In genomic region chr9:80175286-80175906, GRCh38 we compare ENCODE assay signal across 8 cellular contexts.
DNase-seq lines count a peak whose midpoint lies in the region; ATAC-seq, FAIRE-seq and TF ChIP-seq lines count a peak whose summit lies in the region.

No MANE protein-coding gene starts in this region.

- H3K27me3 Mint-ChIP-seq in T-helper 17 cell, result no peaks in the 10 kb centered on the region

- DNase-seq in ACHN (peak; percentile 45), G401 (ENCODE audit: low spot score) (peak; percentile 29), fibroblast of the aortic adventitia (ENCODE audit: low read depth) (peak; percentile 58), small intestine (peak; percentile 42), T-helper 17 cell (no peak)
- DNase-seq in stimulated activated CD4-positive, alpha-beta T cell treated with anti-CD3 and anti-CD28 coated beads, Interleukin-4, amount 100 ng/mL, for 4 hours, result no peak

- peak; percentile 55 for FAIRE-seq in small intestine (lab: Jason Lieb, UNC)

- in situ Hi-C loops in ACHN (cut with HindIII; ENCODE audit: low pct_ligation_motif_present, low pct_unique_long_range_greater_than_20kb, low sequenced_read_pairs) (no loop called here), G401 (cut with HindIII; ENCODE audit: low sequenced_read_pairs) (no loop called here)

- H3K4me3 Mint-ChIP-seq in T-helper 17 cell, result no peak overlapping the region

- TF ChIP-seq RAD21 in Ishikawa (IDR thresholded peaks at IDR 0.05; ENCODE audit: low read depth), result peak; percentile 33

- peak; percentile 77 for TF ChIP-seq CTCF in fibroblast of the aortic adventitia (IDR thresholded peaks at IDR 0.05; ENCODE audit: insufficient read depth, low read length)

- no peaks in the 10 kb centered on the region for H3K36me3 ChIP-seq in small intestine (ENCODE audit: control insufficient read depth in 2 of 2, insufficient read depth in 2 of 2, low read length in 2 of 2)

- no peak overlapping the region for H3K27ac ChIP-seq in small intestine (ENCODE audit: low read depth in 1 of 2, low read length in 1 of 2)

- TF ChIP-seq EP300 in Ishikawa (IDR thresholded peaks at IDR 0.05; ENCODE audit: borderline replicate concordance), result no peak

- H3K4me1 ChIP-seq in small intestine (ENCODE audit: control insufficient read depth in 2 of 2, insufficient read depth in 1 of 2, low read depth in 1 of 2, low read length in 1 of 2), result no peaks in the 10 kb centered on the region

- H3K9me3 ChIP-seq in small intestine (ENCODE audit: control insufficient read depth, low read depth), result no peaks in the 10 kb centered on the region
- H3K9me3 ChIP-seq in T-helper 17 cell (ENCODE audit: control insufficient read depth, low read length, poor library complexity, severe bottlenecking), result no peaks in the 10 kb centered on the region

- no peaks in the 10 kb centered on the region for H3K4me1 Mint-ChIP-seq in T-helper 17 cell

- no peak overlapping the region for H3K27ac Mint-ChIP-seq in T-helper 17 cell

- H3K27me3 ChIP-seq in small intestine (ENCODE audit: control insufficient read depth in 2 of 2, insufficient read depth in 2 of 2, low read length in 2 of 2), result no peaks in the 10 kb centered on the region

- ATAC-seq in SK-N-SH treated with all-trans-retinoic acid at 6 μM for 48 hours (0 out of 3 replicates have a peak, but pooled peaks have one; percentile 16), T-helper 17 cell (no peak)

- H3K4me3 ChIP-seq in fibroblast of the aortic adventitia (ENCODE audit: low read depth, low read length) (no peak overlapping the region), small intestine (ENCODE audit: low read depth in 1 of 2, low read length in 2 of 2) (no peak overlapping the region)

- no peaks in the 10 kb centered on the region for H3K36me3 Mint-ChIP-seq in T-helper 17 cell (ENCODE audit: low read depth)

- 0 to 3% (median 3%) methylated on average over 1 of the region's 1 CpG for WGBS in small intestine, 3 donors

TF ChIP-seq in Ishikawa, 13 proteins besides CTCF, POLR2A, EP300 and RAD21:
- TF ChIP-seq MAX (IDR thresholded peaks at IDR 0.05) (no peak), TAF1 (IDR thresholded peaks at IDR 0.05; ENCODE audit: low read depth) (no peak), YY1 (IDR thresholded peaks at IDR 0.05; ENCODE audit: low read depth) (no peak), EGR1 (IDR thresholded peaks at IDR 0.05) (no peak), CREB1 (IDR thresholded peaks at IDR 0.05; ENCODE audit: low read depth) (no peak), FOXM1 (IDR thresholded peaks at IDR 0.05; ENCODE audit: borderline replicate concordance, low read depth) (no peak), REST (IDR thresholded peaks at IDR 0.05; ENCODE audit: low read depth) (no peak), NFIC (IDR thresholded peaks at IDR 0.05) (no peak), CEBPB (IDR thresholded peaks at IDR 0.05) (no peak), TCF12 (IDR thresholded peaks at IDR 0.05; ENCODE audit: low read depth) (no peak), TEAD4 (IDR thresholded peaks at IDR 0.05) (no peak), ZBTB7A (IDR thresholded peaks at IDR 0.05; ENCODE audit: low read depth) (no peak), USF1 (IDR thresholded peaks at IDR 0.05) (no peak)

TF ChIP-seq in SK-N-SH treated with all-trans-retinoic acid at 6 μM for 48 hours, 23 proteins besides CTCF, POLR2A, EP300 and RAD21:
- no peak for TF ChIP-seq POU6F1 (CRISPR knock-in tag; IDR thresholded peaks at IDR 0.05; ENCODE audit: borderline replicate concordance, low read depth)
- TF ChIP-seq TCF4 (CRISPR knock-in tag; IDR thresholded peaks at IDR 0.05; ENCODE audit: borderline replicate concordance), result no peak
- no peak for TF ChIP-seq BACH2 (CRISPR knock-in tag; IDR thresholded peaks at IDR 0.05; ENCODE audit: borderline replicate concordance)
- no peak for TF ChIP-seq RARB (CRISPR knock-in tag; IDR thresholded peaks at IDR 0.05)
- no peak for TF ChIP-seq ARNTL (CRISPR knock-in tag; IDR thresholded peaks at IDR 0.05; ENCODE audit: borderline replicate concordance, low read depth)
- TF ChIP-seq ZNF70 (CRISPR knock-in tag; IDR thresholded peaks at IDR 0.05), result no peak
- no peak for TF ChIP-seq TSHZ2 (CRISPR knock-in tag; IDR thresholded peaks at IDR 0.05)
- no peak for TF ChIP-seq CREB5 (CRISPR knock-in tag; IDR thresholded peaks at IDR 0.05; ENCODE audit: low read depth)
- TF ChIP-seq ISL1 (CRISPR knock-in tag; IDR thresholded peaks at IDR 0.05), result no peak

Comparison
In these comparisons a context has a peak if more than half of its experiments do, and no peak if none do; other contexts are left out.
1. DNase-seq: peak in ACHN (single experiment), G401 (single experiment), fibroblast of the aortic adventitia (single experiment) and small intestine (single experiment); none in T-helper 17 cell (0 of 3) and stimulated activated CD4-positive, alpha-beta T cell treated with anti-CD3 and anti-CD28 coated beads, Interleukin-4, amount 100 ng/mL, for 4 hours (0 of 2).